27 cellular contexts compared by ENCODE assay signal in the genomic region with DNA sequence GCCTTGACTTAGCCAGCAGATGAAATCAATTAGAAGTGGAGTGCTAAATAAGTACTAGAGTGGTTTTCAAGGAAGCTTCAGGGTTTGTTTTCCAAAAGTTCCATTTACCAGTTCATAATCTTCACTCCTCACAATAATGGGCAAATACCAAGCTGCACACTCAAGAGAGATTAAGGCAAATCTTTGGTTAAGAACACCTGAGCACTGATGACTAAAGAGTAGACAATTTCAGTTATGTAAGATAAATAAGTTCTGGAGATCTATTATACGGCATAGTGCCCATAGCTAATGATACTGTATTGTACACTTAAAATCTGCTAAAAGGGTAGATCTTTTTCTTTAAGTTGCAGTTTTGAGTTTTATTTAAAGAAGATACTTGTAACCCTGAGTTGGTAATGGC.
"Had no signal": no experiment of that assay in that cellular context is flagged by ENCODE, and none has a peak within 500 bp of the region (broad histone marks: within the 10 kb centered on the region; RNA-seq: fewer than 3 reads in every experiment).

No MANE protein-coding gene starts in this region.

- DNase-seq: activated B cell treated with CpG ODN at 0.5 μM for 24 hours; activated CD4-positive, alpha-beta T cell treated with anti-CD3 and anti-CD28 coated beads, Interleukin-2, amount 50 U/mL, for 1 hour; activated CD8-positive, alpha-beta T cell treated with anti-CD3 and anti-CD28 coated beads for 36 hours; activated naive CD8-positive, alpha-beta T cell treated with anti-CD3 and anti-CD28 coated beads, Interleukin-2, amount 50 U/mL, for 24 hours; activated T-cell treated with anti-CD3 and anti-CD28 coated beads, Interleukin-2, amount 50 U/mL, for 48 hours; amygdala; effector CD8-positive, alpha-beta T cell; erythroblast; islet precursor cell; lower lobe of right lung; mesendoderm; natural killer cell; occipital lobe; right lobe of liver; stimulated activated CD4-positive, alpha-beta T cell treated with anti-CD3 and anti-CD28 coated beads, Interleukin-12 subunit alpha, Interleukin-12 subunit beta, amount 100 ng/mL, for 4 hours; stimulated activated CD4-positive, alpha-beta T cell treated with anti-CD3 and anti-CD28 coated beads, Interleukin-4, amount 100 ng/mL, for 1 hour; stimulated activated naive CD8-positive, alpha-beta T cell treated with anti-CD3 and anti-CD28 coated beads, Interleukin-15, Interleukin-2, amounts not matched to agents 100 U/mL and 50 U/mL, for 24 hours; T-cell; testis; transverse colon had no signal

- H3K36me3 ChIP-seq: gastroesophageal sphincter, lower lobe of right lung, neural progenitor cell, right lobe of liver, transverse colon had no signal

- H3K4me3 ChIP-seq: gastroesophageal sphincter, hepatocyte, lower lobe of right lung, neural progenitor cell, right lobe of liver, testis, transverse colon had no signal

- H3K79me2 ChIP-seq: hepatocyte, parathyroid adenoma had no signal

- H3K9ac ChIP-seq: neural progenitor cell, parathyroid adenoma had no signal

- H3K4me2 ChIP-seq: hepatocyte, neural progenitor cell had no signal

- H3K27ac ChIP-seq: gastroesophageal sphincter, hepatocyte, lower lobe of right lung, neural progenitor cell, parathyroid adenoma, right lobe of liver, testis, transverse colon had no signal

- ATAC-seq: activated CD8-positive, alpha-beta T cell treated with anti-CD3 and anti-CD28 coated beads for 36 hours; activated naive CD8-positive, alpha-beta T cell treated with anti-CD3 and anti-CD28 coated beads, Interleukin-2, amount 50 U/mL, for 24 hours; gastroesophageal sphincter; lower lobe of right lung; natural killer cell; right lobe of liver; stimulated activated naive CD8-positive, alpha-beta T cell treated with anti-CD3 and anti-CD28 coated beads, Interleukin-15, Interleukin-2, amounts not matched to agents 100 U/mL and 50 U/mL, for 24 hours; T-cell had no signal

- FAIRE-seq: colon, endometrium, urothelium cell line had no signal

- H3K4me1 ChIP-seq: gastroesophageal sphincter, neural progenitor cell, parathyroid adenoma, right lobe of liver, testis, transverse colon had no signal

- H2AFZ ChIP-seq: hepatocyte, neural progenitor cell, parathyroid adenoma had no signal

- H3K9me3 ChIP-seq: gastroesophageal sphincter, lower lobe of right lung, right lobe of liver, testis, transverse colon had no signal

- H3K27me3 ChIP-seq: gastroesophageal sphincter, hepatocyte, neural progenitor cell, right lobe of liver, testis, transverse colon had no signal
